In genomic region chr15:98888839-98889479, GRCh38 we compare ENCODE assay signal across 15 cellular contexts.
DNase-seq lines count a peak whose midpoint lies in the region; TF ChIP-seq lines count a peak whose summit lies in the region.
"Had no signal": no experiment of that assay in that cellular context is flagged by ENCODE, and none has a peak within 500 bp of the region (broad histone marks: within the 10 kb centered on the region; RNA-seq: fewer than 3 reads in every experiment).

No MANE protein-coding gene starts in this region.

- peaks cover 17% of the 10 kb centered on the region; the same call in 1 of the 2 replicates for H3K36me3 ChIP-seq in HUES48 (ENCODE audit: control insufficient read depth, insufficient read depth, low read length)
- H3K36me3 ChIP-seq: adrenal gland had no signal

- H3K27ac ChIP-seq in HUES48 (ENCODE audit: low read depth, low read length), result peak overlapping the region; percentile 1
- H3K27ac ChIP-seq: stomach had no signal

- DNase-seq in AG08396 (ENCODE audit: low spot score), result peak; percentile 31
- DNase-seq in astrocyte of the spinal cord (ENCODE audit: low read depth, low spot score), result peak; percentile 73
- DNase-seq in kidney tubule cell (ENCODE audit: low spot score), result peak; percentile 79
- DNase-seq in inferior parietal cortex (ENCODE audit: extremely low spot score), result no peak
- no peak for DNase-seq in NCI-H69 (lab: John Stamatoyannopoulos, UW)
- no peak for DNase-seq in midbrain (lab: John Stamatoyannopoulos, UW)
- DNase-seq in activated effector memory CD4-positive, alpha-beta T cell treated with Interleukin-2 at 50 U/mL for 16 hours, result no peak
- DNase-seq: activated CD8-positive, alpha-beta memory T cell treated with anti-CD3 and anti-CD28 coated beads, Interleukin-2, amount 10 ng/mL, durations not matched to agents 7 days and 5 days; adrenal gland; GF-D8; islet precursor cell; NCI-H1048; NCI-H774; stomach had no signal

- no peaks in the 10 kb centered on the region for H3K9me3 ChIP-seq in HUES48 (ENCODE audit: control insufficient read depth, insufficient read depth, low read length)
- H3K9me3 ChIP-seq: adrenal gland, stomach had no signal

- no peak overlapping the region for H3K9ac ChIP-seq in HUES48 (ENCODE audit: low read depth, low read length)

- in situ Hi-C loops in astrocyte of the spinal cord (cut with HindIII; ENCODE audit: low sequenced_read_pairs), result no loop called here

- H3K4me3 ChIP-seq in HUES48 (ENCODE audit: low read depth, low read length), result no peak overlapping the region
- H3K4me3 ChIP-seq in astrocyte of the spinal cord (ENCODE audit: low read depth, low read length), result no peak overlapping the region
- H3K4me3 ChIP-seq: adrenal gland, stomach had no signal

- no peak for TF ChIP-seq CTCF in astrocyte of the spinal cord (IDR thresholded peaks at IDR 0.05; ENCODE audit: low read depth, low read length)

- H3K27me3 ChIP-seq in HUES48 (ENCODE audit: control insufficient read depth, insufficient read depth, low read length), result no peaks in the 10 kb centered on the region
- H3K27me3 ChIP-seq: adrenal gland, stomach had no signal

- peaks cover 32% of the 10 kb centered on the region for H3K4me1 ChIP-seq in HUES48 (ENCODE audit: control insufficient read depth, insufficient read depth, low read length)

Comparison
In these comparisons a context has a peak if more than half of its experiments do, and no peak if none do; other contexts are left out.
1. DNase-seq: peak in AG08396 (single experiment), astrocyte of the spinal cord (single experiment) and kidney tubule cell (single experiment); none in inferior parietal cortex (single experiment), NCI-H69 (single experiment), midbrain (single experiment) and activated effector memory CD4-positive, alpha-beta T cell treated with Interleukin-2 at 50 U/mL for 16 hours (single experiment).